In the genomic region with DNA sequence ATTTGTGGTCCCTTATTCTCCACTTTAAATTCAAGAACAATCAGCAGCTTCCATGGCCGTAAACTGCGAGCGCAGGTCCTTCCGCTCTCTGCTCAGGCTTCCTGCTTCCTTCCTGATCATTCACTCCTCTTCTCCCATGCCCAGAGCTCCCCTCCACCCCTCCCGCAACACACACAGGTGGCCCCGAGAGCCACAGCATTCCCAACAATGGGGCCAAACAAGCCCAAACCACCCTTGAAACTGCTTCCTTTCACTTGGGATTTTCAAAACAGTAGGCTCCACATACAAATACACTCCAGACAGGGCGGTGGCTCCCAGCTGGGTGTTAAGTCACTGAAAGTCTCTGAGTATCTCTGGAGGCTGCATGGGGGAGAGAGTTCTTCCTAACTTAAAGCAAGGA, we compare ENCODE assay signal across 17 cellular contexts. TPM values are rescaled to one million over a fixed set of nuclear protein-coding genes. Genes with fewer than 3 reads are reported as not detected.
DNase-seq lines count a peak whose midpoint lies in the region; ATAC-seq and TF ChIP-seq lines count a peak whose summit lies in the region.
"Had no signal": no experiment of that assay in that cellular context is flagged by ENCODE, and none has a peak within 500 bp of the region (broad histone marks: within the 10 kb centered on the region; RNA-seq: fewer than 3 reads in every experiment).

No MANE protein-coding gene starts in this region.

- H3K27me3 Mint-ChIP-seq in CD14-positive monocyte (ENCODE audit: low read depth in 3 of 3) = peaks cover 2 to 12% (median 2%) of the 10 kb centered on the region in 3 donors
- H3K27me3 Mint-ChIP-seq in effector memory CD8-positive, alpha-beta T cell = no peaks in the 10 kb centered on the region
- H3K27me3 Mint-ChIP-seq: activated naive CD4-positive, alpha-beta T cell treated with anti-CD3 and anti-CD28 coated beads, Interleukin-2, amount 10 ng/mL, durations not matched to agents 7 days and 5 days; T-cell had no signal

- peaks cover 6 to 9% of the 10 kb centered on the region in 2 donors for H3K36me3 Mint-ChIP-seq in CD14-positive monocyte
- H3K36me3 Mint-ChIP-seq in effector memory CD8-positive, alpha-beta T cell (ENCODE audit: insufficient read depth) = no peaks in the 10 kb centered on the region
- H3K36me3 Mint-ChIP-seq: activated naive CD4-positive, alpha-beta T cell treated with anti-CD3 and anti-CD28 coated beads, Interleukin-2, amount 10 ng/mL, durations not matched to agents 7 days and 5 days; T-cell had no signal

- 57 to 96% methylated on average over 1 to 3 of the region's 7 CpGs for WGBS in mesodermal cell (ENCODE audit: insufficient coverage in 2 of 2), 2 experiments

- peak overlapping the region; percentile 26 for H3K27ac ChIP-seq in mesodermal cell (ENCODE audit: low read depth, low read length, severe bottlenecking)
- H3K27ac ChIP-seq: body of pancreas had no signal

- DNase-seq in CD14-positive monocyte (ENCODE audit: low spot score) (no peak), NCI-H146 (lab: John Stamatoyannopoulos, UW) (peak; percentile 19), erythroblast (lab: John Stamatoyannopoulos, UW) (peak; percentile 12 to 30), KG1 (lab: John Stamatoyannopoulos, UW) (no peak), NCI-H446 treated with DMSO at 0.1 percent for 48 hours (lab: John Stamatoyannopoulos, UW) (no peak)
- no peak for DNase-seq in effector memory CD8-positive, alpha-beta T cell
- DNase-seq: activated CD4-positive, CD25-positive, alpha-beta regulatory T cell; activated naive CD4-positive, alpha-beta T cell treated with anti-CD3 and anti-CD28 coated beads, Interleukin-2, amount 10 ng/mL, durations not matched to agents 7 days and 5 days; body of pancreas; Calu3; GF-D8; Karpas-422; NCI-H1417; NCI-H226; T-cell had no signal

- no peak for TF ChIP-seq POLR2A in erythroblast (IDR thresholded peaks at IDR 0.05; ENCODE audit: low read length)

- no peak for TF ChIP-seq CTCF in CD14-positive monocyte (IDR thresholded peaks at IDR 0.05)

- no peak for ATAC-seq in effector memory CD8-positive, alpha-beta T cell (replicated peaks)
- no peak for ATAC-seq in HG03280 (IDR thresholded peaks at IDR 0.05; ENCODE audit: unreplicated experiment)
- ATAC-seq: body of pancreas, T-cell had no signal

- peaks cover 68% of the 10 kb centered on the region for H3K36me3 ChIP-seq in mesodermal cell (ENCODE audit: control insufficient read depth, insufficient read depth, low read length)

- peak overlapping the region in 3 of 7 donors; percentile 18 to 51 (median 43) for H3K27ac Mint-ChIP-seq in CD14-positive monocyte
- no peak overlapping the region for H3K27ac Mint-ChIP-seq in effector memory CD8-positive, alpha-beta T cell
- H3K27ac Mint-ChIP-seq: activated naive CD4-positive, alpha-beta T cell treated with anti-CD3 and anti-CD28 coated beads, Interleukin-2, amount 10 ng/mL, durations not matched to agents 7 days and 5 days; T-cell had no signal

- intact Hi-C loops in CD14-positive monocyte (cut with micrococcal nuclease) = no loop called here

- H3K4me1 ChIP-seq in mesodermal cell (ENCODE audit: control insufficient read depth, insufficient read depth, low read length, poor library complexity, severe bottlenecking) = peaks cover 24% of the 10 kb centered on the region

- H3K9me3 ChIP-seq in mesodermal cell (ENCODE audit: control insufficient read depth, low read length) = no peaks in the 10 kb centered on the region
- H3K9me3 ChIP-seq: body of pancreas had no signal

- H3K4me3 ChIP-seq in mesodermal cell (ENCODE audit: extremely low read depth, insufficient read depth, low read length, poor library complexity, severe bottlenecking) = no peak overlapping the region
- H3K4me3 ChIP-seq: body of pancreas had no signal

- peaks cover 0 to 2% (median 0%) of the 10 kb centered on the region in 7 donors for H3K9me3 Mint-ChIP-seq in CD14-positive monocyte
- no peaks in the 10 kb centered on the region for H3K9me3 Mint-ChIP-seq in effector memory CD8-positive, alpha-beta T cell
- H3K9me3 Mint-ChIP-seq: activated naive CD4-positive, alpha-beta T cell treated with anti-CD3 and anti-CD28 coated beads, Interleukin-2, amount 10 ng/mL, durations not matched to agents 7 days and 5 days; T-cell had no signal

- peak overlapping the region; percentile 77 to 91 for H3K4me3 Mint-ChIP-seq in CD14-positive monocyte
- H3K4me3 Mint-ChIP-seq in effector memory CD8-positive, alpha-beta T cell = no peak overlapping the region
- H3K4me3 Mint-ChIP-seq: activated naive CD4-positive, alpha-beta T cell treated with anti-CD3 and anti-CD28 coated beads, Interleukin-2, amount 10 ng/mL, durations not matched to agents 7 days and 5 days had no signal

- H3K4me1 Mint-ChIP-seq in CD14-positive monocyte = peaks cover 26% of the 10 kb centered on the region
- H3K4me1 Mint-ChIP-seq in effector memory CD8-positive, alpha-beta T cell (ENCODE audit: low read depth in 2 of 2) = peaks cover 0 to 5% of the 10 kb centered on the region in 2 donors
- H3K4me1 Mint-ChIP-seq: activated naive CD4-positive, alpha-beta T cell treated with anti-CD3 and anti-CD28 coated beads, Interleukin-2, amount 10 ng/mL, durations not matched to agents 7 days and 5 days had no signal

RNA-seq across cellular contexts. Expression of a gene that starts 11.4 kb away (rescaled TPM):
- polyA plus RNA-seq in CD14-positive monocyte = 10 to 100 TPM in 1 of 2 donors, 1 to 10 TPM in 1; 4.4 to 11.7 TPM
- 77.1 TPM for polyA plus RNA-seq in mesodermal cell (2013, experiment 1 of 2)
- 88.5 TPM for polyA plus RNA-seq in mesodermal cell (2013, experiment 2 of 2)

RNA-seq across cellular contexts. Expression of a gene that starts 49.8 kb away (rescaled TPM):
- 10 to 100 TPM; 15.0 to 19.2 TPM for polyA plus RNA-seq in CD14-positive monocyte
- polyA plus RNA-seq in mesodermal cell (2013, experiment 1 of 2) = 12.2 TPM
- polyA plus RNA-seq in mesodermal cell (2013, experiment 2 of 2) = 16.2 TPM

RNA-seq across cellular contexts. Expression of a gene that starts 50.0 kb away (rescaled TPM):
- 10 to 100 TPM in 1 of 2 donors, 1 to 10 TPM in 1; 9.2 to 10.8 TPM for polyA plus RNA-seq in CD14-positive monocyte
- 10.4 TPM for polyA plus RNA-seq in mesodermal cell (2013, experiment 1 of 2)
- 10.3 TPM for polyA plus RNA-seq in mesodermal cell (2013, experiment 2 of 2)

Comparison
In these comparisons a context has a peak if more than half of its experiments do, and no peak if none do; other contexts are left out.
1. DNase-seq: peak in NCI-H146 (single experiment) and erythroblast (2 of 2); none in CD14-positive monocyte (single experiment), effector memory CD8-positive, alpha-beta T cell (0 of 3), KG1 (single experiment) and NCI-H446 treated with DMSO at 0.1 percent for 48 hours (single experiment).
2. H3K4me3 Mint-ChIP-seq: peak in CD14-positive monocyte (2 of 2); none in effector memory CD8-positive, alpha-beta T cell (0 of 2).